1 cellular context compared by ENCODE assay signal in the genomic region with DNA sequence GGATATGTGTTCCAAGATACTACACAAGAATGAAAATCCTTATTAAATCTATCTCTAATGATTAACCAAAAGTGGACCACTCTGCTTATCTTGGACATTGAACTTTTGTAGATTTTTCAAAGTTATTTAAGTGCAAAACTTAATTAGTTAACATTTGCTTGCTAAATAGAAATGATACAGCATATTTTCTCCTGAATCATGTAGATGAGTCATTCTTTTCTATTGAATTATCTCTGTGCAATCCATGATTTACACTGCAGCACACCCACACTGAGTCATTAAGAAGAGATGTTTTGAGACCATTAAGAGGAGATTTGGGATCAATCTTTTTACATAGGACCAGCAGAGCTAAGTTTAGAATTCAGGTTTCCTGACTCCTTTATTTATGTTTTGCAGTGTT.
A peak's percentile ranks its signal among the peaks of the same experiment; 100 is the strongest.
TF ChIP-seq lines count a peak whose summit lies in the region.

No MANE protein-coding gene starts in this region.

TF ChIP-seq in K562, 482 proteins besides CTCF, POLR2A, EP300 and RAD21 (continued from another document and continues in another):
- TF ChIP-seq JUNB (CRISPR knock-in tag; conservative IDR thresholded peaks at IDR 0.05) (0 out of 2 replicates have a peak, but pooled peaks have one; percentile 13), KLF1 (tag; IDR thresholded peaks at IDR 0.05) (no peak), CBX1 (IDR thresholded peaks at IDR 0.05; ENCODE audit: low read depth) (no peak), ZNF175 (CRISPR knock-in tag; IDR thresholded peaks at IDR 0.05; ENCODE audit: low read depth) (no peak), MAFG (tag; conservative IDR thresholded peaks at IDR 0.05) (peak; percentile 93), EHMT2 (IDR thresholded peaks at IDR 0.05) (peak; percentile 74), SRSF1 (IDR thresholded peaks at IDR 0.05; ENCODE audit: low read depth, low read length) (no peak), TAF1 (IDR thresholded peaks at IDR 0.05; ENCODE audit: control insufficient read depth, extremely low read depth, insufficient read depth, low read length, severe bottlenecking) (no peak), ZBED1 (IDR thresholded peaks at IDR 0.05) (no peak), SRSF9 (IDR thresholded peaks at IDR 0.05; ENCODE audit: borderline replicate concordance, low read depth, low read length) (no peak), NFYB (IDR thresholded peaks at IDR 0.05; ENCODE audit: extremely low read depth, insufficient read length) (no peak), SMARCA4 (IDR thresholded peaks at IDR 0.05) (peak; percentile 88), ZNF764 (CRISPR knock-in tag; IDR thresholded peaks at IDR 0.05; ENCODE audit: low read depth) (no peak), C11orf30 (IDR thresholded peaks at IDR 0.05; ENCODE audit: low read depth) (peak; percentile 95), ZNF551 (CRISPR knock-in tag; IDR thresholded peaks at IDR 0.05) (no peak), OTX1 (CRISPR knock-in tag; IDR thresholded peaks at IDR 0.05) (no peak), ZNF76 (CRISPR knock-in tag; IDR thresholded peaks at IDR 0.05; ENCODE audit: borderline replicate concordance) (no peak), SMARCE1 (IDR thresholded peaks at IDR 0.05) (peak; percentile 86), ZNF79 (CRISPR knock-in tag; IDR thresholded peaks at IDR 0.05; ENCODE audit: low read depth) (no peak), JUND (IDR thresholded peaks at IDR 0.05; ENCODE audit: borderline replicate concordance, low read depth, low read length) (peak; percentile 96), JUND (tag; IDR thresholded peaks at IDR 0.05; ENCODE audit: borderline replicate concordance, low read depth, low read length) (peak; percentile 98), KDM1A (IDR thresholded peaks at IDR 0.05) (peak; percentile 85 to 89), HDAC3 (IDR thresholded peaks at IDR 0.05; ENCODE audit: borderline replicate concordance, partially characterized antibody) (no peak), ZFPM2 (CRISPR knock-in tag; IDR thresholded peaks at IDR 0.05) (no peak), BACH1 (tag; IDR thresholded peaks at IDR 0.05) (peak; percentile 92), GABPA (tag; conservative IDR thresholded peaks at IDR 0.05; ENCODE audit: low read depth) (no peak), MAFK (IDR thresholded peaks at IDR 0.05; ENCODE audit: low read length) (peak; percentile 83), SIX5 (IDR thresholded peaks at IDR 0.05; ENCODE audit: borderline replicate concordance in 1 of 2, insufficient read depth in 1 of 2, low read depth in 1 of 2, low read length in 2 of 2) (no peak), RBM14 (IDR thresholded peaks at IDR 0.05; ENCODE audit: borderline replicate concordance, insufficient read depth, low read depth, low read length) (no peak)
- TF ChIP-seq, protein P1, sequence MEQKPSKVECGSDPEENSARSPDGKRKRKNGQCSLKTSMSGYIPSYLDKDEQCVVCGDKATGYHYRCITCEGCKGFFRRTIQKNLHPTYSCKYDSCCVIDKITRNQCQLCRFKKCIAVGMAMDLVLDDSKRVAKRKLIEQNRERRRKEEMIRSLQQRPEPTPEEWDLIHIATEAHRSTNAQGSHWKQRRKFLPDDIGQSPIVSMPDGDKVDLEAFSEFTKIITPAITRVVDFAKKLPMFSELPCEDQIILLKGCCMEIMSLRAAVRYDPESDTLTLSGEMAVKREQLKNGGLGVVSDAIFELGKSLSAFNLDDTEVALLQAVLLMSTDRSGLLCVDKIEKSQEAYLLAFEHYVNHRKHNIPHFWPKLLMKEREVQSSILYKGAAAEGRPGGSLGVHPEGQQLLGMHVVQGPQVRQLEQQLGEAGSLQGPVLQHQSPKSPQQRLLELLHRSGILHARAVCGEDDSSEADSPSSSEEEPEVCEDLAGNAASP (IDR thresholded peaks at IDR 0.05) = no peak
- TF ChIP-seq, protein P2, sequence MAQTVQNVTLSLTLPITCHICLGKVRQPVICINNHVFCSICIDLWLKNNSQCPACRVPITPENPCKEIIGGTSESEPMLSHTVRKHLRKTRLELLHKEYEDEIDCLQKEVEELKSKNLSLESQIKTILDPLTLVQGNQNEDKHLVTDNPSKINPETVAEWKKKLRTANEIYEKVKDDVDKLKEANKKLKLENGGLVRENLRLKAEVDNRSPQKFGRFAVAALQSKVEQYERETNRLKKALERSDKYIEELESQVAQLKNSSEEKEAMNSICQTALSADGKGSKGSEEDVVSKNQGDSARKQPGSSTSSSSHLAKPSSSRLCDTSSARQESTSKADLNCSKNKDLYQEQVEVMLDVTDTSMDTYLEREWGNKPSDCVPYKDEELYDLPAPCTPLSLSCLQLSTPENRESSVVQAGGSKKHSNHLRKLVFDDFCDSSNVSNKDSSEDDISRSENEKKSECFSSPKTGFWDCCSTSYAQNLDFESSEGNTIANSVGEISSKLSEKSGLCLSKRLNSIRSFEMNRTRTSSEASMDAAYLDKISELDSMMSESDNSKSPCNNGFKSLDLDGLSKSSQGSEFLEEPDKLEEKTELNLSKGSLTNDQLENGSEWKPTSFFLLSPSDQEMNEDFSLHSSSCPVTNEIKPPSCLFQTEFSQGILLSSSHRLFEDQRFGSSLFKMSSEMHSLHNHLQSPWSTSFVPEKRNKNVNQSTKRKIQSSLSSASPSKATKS (CRISPR knock-in tag; IDR thresholded peaks at IDR 0.05) = no peak
- TF ChIP-seq, protein P3, sequence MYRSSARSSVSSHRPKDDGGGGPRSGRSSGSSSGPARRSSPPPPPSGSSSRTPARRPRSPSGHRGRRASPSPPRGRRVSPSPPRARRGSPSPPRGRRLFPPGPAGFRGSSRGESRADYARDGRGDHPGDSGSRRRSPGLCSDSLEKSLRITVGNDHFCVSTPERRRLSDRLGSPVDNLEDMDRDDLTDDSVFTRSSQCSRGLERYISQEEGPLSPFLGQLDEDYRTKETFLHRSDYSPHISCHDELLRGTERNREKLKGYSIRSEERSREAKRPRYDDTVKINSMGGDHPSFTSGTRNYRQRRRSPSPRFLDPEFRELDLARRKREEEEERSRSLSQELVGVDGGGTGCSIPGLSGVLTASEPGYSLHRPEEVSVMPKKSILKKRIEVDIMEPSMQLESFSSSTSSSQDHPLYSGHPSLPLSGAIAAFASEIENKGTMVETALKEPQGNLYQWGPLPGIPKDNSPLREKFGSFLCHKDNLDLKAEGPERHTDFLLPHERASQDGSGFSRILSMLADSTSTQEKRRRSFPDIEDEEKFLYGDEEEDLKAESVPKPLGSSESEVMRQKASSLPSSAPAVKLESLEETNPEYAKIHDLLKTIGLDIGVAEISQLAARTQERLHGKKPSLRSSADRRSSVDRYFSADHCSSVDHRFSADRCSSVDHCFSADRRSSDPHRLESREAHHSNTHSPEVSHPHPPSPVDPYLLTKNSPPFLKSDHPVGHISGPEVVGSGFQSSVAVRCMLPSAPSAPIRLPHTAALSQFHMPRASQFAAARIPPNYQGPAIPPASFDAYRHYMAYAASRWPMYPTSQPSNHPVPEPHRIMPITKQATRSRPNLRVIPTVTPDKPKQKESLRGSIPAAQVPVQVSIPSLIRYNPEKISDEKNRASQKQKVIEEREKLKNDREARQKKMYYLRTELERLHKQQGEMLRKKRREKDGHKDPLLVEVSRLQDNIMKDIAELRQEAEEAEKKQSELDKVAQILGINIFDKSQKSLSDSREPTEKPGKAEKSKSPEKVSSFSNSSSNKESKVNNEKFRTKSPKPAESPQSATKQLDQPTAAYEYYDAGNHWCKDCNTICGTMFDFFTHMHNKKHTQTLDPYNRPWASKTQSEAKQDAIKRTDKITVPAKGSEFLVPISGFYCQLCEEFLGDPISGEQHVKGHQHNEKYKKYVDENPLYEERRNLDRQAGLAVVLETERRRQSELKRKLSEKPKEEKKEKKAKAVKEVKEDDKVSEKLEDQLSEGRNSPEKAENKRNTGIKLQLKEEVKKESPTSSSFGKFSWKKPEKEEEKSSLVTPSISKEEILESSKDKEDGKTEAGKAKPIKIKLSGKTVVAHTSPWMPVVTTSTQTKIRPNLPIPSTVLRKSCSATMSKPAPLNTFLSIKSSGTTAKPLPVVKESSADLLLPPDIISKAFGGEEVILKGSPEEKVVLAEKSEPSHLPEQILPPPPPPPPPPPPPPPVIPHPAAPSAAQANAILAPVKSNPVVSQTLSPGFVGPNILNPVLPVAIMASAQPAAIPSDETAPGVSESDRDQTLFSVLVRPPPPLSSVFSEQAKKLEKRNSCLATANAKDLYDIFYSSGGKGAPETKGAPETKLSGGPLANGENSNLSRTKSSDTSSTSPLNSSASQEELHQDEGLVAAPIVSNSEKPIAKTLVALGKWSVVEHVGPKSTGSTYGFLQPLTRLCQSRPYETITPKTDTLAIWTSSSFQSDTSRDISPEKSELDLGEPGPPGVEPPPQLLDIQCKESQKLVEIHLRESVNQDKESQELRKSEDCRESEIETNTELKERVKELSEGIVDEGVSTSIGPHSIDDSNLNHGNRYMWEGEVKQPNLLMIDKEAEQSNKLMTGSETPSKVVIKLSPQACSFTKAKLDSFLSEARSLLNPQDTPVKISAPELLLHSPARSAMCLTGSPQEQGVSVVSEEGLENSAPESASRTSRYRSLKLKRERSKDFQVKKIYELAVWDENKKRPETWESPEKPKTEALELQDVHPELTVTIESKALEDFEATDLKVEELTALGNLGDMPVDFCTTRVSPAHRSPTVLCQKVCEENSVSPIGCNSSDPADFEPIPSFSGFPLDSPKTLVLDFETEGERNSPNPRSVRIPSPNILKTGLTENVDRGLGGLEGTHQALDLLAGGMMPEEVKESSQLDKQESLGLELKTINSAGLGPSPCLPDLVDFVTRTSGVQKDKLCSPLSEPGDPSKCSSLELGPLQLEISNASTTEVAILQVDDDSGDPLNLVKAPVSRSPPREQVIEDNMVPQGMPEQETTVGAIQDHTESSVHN (IDR thresholded peaks at IDR 0.05; ENCODE audit: borderline replicate concordance in 1 of 2, low read depth in 1 of 2) = peak in 1 of 2 experiments; percentile 58; a peak in 1 of 4 replicates
- TF ChIP-seq, protein P4, sequence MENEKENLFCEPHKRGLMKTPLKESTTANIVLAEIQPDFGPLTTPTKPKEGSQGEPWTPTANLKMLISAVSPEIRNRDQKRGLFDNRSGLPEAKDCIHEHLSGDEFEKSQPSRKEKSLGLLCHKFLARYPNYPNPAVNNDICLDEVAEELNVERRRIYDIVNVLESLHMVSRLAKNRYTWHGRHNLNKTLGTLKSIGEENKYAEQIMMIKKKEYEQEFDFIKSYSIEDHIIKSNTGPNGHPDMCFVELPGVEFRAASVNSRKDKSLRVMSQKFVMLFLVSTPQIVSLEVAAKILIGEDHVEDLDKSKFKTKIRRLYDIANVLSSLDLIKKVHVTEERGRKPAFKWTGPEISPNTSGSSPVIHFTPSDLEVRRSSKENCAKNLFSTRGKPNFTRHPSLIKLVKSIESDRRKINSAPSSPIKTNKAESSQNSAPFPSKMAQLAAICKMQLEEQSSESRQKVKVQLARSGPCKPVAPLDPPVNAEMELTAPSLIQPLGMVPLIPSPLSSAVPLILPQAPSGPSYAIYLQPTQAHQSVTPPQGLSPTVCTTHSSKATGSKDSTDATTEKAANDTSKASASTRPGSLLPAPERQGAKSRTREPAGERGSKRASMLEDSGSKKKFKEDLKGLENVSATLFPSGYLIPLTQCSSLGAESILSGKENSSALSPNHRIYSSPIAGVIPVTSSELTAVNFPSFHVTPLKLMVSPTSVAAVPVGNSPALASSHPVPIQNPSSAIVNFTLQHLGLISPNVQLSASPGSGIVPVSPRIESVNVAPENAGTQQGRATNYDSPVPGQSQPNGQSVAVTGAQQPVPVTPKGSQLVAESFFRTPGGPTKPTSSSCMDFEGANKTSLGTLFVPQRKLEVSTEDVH (IDR thresholded peaks at IDR 0.05; ENCODE audit: low read depth, partially characterized antibody) = no peak
- TF ChIP-seq, protein P5, sequence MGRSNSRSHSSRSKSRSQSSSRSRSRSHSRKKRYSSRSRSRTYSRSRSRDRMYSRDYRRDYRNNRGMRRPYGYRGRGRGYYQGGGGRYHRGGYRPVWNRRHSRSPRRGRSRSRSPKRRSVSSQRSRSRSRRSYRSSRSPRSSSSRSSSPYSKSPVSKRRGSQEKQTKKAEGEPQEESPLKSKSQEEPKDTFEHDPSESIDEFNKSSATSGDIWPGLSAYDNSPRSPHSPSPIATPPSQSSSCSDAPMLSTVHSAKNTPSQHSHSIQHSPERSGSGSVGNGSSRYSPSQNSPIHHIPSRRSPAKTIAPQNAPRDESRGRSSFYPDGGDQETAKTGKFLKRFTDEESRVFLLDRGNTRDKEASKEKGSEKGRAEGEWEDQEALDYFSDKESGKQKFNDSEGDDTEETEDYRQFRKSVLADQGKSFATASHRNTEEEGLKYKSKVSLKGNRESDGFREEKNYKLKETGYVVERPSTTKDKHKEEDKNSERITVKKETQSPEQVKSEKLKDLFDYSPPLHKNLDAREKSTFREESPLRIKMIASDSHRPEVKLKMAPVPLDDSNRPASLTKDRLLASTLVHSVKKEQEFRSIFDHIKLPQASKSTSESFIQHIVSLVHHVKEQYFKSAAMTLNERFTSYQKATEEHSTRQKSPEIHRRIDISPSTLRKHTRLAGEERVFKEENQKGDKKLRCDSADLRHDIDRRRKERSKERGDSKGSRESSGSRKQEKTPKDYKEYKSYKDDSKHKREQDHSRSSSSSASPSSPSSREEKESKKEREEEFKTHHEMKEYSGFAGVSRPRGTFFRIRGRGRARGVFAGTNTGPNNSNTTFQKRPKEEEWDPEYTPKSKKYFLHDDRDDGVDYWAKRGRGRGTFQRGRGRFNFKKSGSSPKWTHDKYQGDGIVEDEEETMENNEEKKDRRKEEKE (IDR thresholded peaks at IDR 0.05; ENCODE audit: borderline replicate concordance in 1 of 2, control insufficient read depth in 1 of 2, low read depth in 2 of 2, low read length in 1 of 2) = no peak
- TF ChIP-seq, protein P6, sequence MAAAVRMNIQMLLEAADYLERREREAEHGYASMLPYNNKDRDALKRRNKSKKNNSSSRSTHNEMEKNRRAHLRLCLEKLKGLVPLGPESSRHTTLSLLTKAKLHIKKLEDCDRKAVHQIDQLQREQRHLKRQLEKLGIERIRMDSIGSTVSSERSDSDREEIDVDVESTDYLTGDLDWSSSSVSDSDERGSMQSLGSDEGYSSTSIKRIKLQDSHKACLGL (CRISPR knock-in tag; IDR thresholded peaks at IDR 0.05; ENCODE audit: borderline replicate concordance, poor library complexity, severe bottlenecking) = no peak
- TF ChIP-seq, protein P7, sequence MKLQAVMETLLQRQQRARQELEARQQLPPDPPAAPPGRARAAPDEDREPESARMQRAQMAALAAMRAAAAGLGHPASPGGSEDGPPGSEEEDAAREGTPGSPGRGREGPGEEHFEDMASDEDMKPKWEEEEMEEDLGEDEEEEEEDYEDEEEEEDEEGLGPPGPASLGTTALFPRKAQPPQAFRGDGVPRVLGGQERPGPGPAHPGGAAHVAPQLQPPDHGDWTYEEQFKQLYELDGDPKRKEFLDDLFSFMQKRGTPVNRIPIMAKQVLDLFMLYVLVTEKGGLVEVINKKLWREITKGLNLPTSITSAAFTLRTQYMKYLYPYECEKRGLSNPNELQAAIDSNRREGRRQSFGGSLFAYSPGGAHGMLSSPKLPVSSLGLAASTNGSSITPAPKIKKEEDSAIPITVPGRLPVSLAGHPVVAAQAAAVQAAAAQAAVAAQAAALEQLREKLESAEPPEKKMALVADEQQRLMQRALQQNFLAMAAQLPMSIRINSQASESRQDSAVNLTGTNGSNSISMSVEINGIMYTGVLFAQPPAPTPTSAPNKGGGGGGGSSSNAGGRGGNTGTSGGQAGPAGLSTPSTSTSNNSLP (IDR thresholded peaks at IDR 0.05; ENCODE audit: borderline replicate concordance, low read depth, low read length) = peak; percentile 82; the same call in 1 of the 2 replicates
- TF ChIP-seq, protein P8, sequence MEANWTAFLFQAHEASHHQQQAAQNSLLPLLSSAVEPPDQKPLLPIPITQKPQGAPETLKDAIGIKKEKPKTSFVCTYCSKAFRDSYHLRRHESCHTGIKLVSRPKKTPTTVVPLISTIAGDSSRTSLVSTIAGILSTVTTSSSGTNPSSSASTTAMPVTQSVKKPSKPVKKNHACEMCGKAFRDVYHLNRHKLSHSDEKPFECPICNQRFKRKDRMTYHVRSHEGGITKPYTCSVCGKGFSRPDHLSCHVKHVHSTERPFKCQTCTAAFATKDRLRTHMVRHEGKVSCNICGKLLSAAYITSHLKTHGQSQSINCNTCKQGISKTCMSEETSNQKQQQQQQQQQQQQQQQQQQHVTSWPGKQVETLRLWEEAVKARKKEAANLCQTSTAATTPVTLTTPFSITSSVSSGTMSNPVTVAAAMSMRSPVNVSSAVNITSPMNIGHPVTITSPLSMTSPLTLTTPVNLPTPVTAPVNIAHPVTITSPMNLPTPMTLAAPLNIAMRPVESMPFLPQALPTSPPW (CRISPR knock-in tag; IDR thresholded peaks at IDR 0.05) = no peak
